ENCODE assay signal across 13 cellular contexts in the genomic region with DNA sequence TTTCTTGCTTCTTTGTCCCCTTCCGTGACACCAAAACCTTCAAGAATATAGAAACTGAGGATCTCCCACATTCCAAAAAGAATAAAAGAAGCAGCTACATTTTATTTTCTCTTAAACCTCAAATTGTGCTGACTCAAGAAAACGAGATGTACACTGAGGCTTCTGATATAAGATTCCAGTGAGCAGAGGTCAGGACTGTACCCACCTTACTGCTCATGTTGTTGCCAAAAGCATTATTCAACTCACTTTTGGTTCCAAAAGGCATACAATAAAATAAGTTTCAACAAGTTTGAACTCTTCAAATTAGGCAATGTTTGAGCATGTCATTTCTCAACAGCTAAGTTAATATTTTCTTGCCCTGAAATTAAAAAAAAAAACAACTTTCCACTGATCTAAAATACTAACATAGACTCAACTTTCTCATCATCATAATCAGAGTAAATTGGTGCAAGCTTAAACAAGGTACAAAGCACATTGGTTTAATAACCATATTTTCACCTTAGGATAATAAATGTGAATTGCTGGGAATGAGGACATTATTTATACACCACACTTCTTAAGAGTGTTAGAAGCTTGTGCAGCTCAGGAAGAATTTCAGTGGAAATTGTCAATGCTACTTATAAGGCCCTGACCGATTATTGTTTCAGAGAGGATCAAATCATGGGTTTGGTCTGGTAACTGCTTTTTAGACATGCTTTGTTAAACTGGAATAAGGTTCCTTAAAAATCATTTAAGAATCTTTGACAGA.
"Had no signal": no experiment of that assay in that cellular context is flagged by ENCODE, and none has a peak within 500 bp of the region (broad histone marks: within the 10 kb centered on the region; RNA-seq: fewer than 3 reads in every experiment).

No MANE protein-coding gene starts in this region.

- ATAC-seq: stimulated activated effector memory CD8-positive, alpha-beta T cell treated with anti-CD3 and anti-CD28 coated beads, Interleukin-12 subunit alpha, Interleukin-12 subunit beta, amount 100 ng/mL, for 72 hours; T-cell had no signal

- H3K27ac Mint-ChIP-seq: activated naive CD8-positive, alpha-beta T cell treated with anti-CD3 and anti-CD28 coated beads, Interleukin-2, amount 10 ng/mL, durations not matched to agents 7 days and 5 days; nephron progenitor cell; stimulated activated effector memory CD8-positive, alpha-beta T cell treated with anti-CD3 and anti-CD28 coated beads, Interleukin-12 subunit alpha, Interleukin-12 subunit beta, amount 100 ng/mL, for 72 hours; T-cell had no signal

- H3K27me3 Mint-ChIP-seq: activated naive CD8-positive, alpha-beta T cell treated with anti-CD3 and anti-CD28 coated beads, Interleukin-2, amount 10 ng/mL, durations not matched to agents 7 days and 5 days; T-cell had no signal

- H3K4me3 ChIP-seq: thoracic aorta had no signal

- H3K36me3 Mint-ChIP-seq: activated naive CD8-positive, alpha-beta T cell treated with anti-CD3 and anti-CD28 coated beads, Interleukin-2, amount 10 ng/mL, durations not matched to agents 7 days and 5 days; brain; stimulated activated effector memory CD8-positive, alpha-beta T cell treated with anti-CD3 and anti-CD28 coated beads, Interleukin-12 subunit alpha, Interleukin-12 subunit beta, amount 100 ng/mL, for 72 hours; T-cell had no signal

- H3K9me3 Mint-ChIP-seq: activated naive CD8-positive, alpha-beta T cell treated with anti-CD3 and anti-CD28 coated beads, Interleukin-2, amount 10 ng/mL, durations not matched to agents 7 days and 5 days had no signal

- H3K4me3 Mint-ChIP-seq: activated naive CD8-positive, alpha-beta T cell treated with anti-CD3 and anti-CD28 coated beads, Interleukin-2, amount 10 ng/mL, durations not matched to agents 7 days and 5 days; brain; nephron progenitor cell; stimulated activated effector memory CD8-positive, alpha-beta T cell treated with anti-CD3 and anti-CD28 coated beads, Interleukin-12 subunit alpha, Interleukin-12 subunit beta, amount 100 ng/mL, for 72 hours; T-cell had no signal

- H3K4me1 Mint-ChIP-seq: activated naive CD8-positive, alpha-beta T cell treated with anti-CD3 and anti-CD28 coated beads, Interleukin-2, amount 10 ng/mL, durations not matched to agents 7 days and 5 days; brain; nephron progenitor cell; stimulated activated effector memory CD8-positive, alpha-beta T cell treated with anti-CD3 and anti-CD28 coated beads, Interleukin-12 subunit alpha, Interleukin-12 subunit beta, amount 100 ng/mL, for 72 hours; T-cell had no signal

- H3K9me3 ChIP-seq: thoracic aorta had no signal

- H3K36me3 ChIP-seq: thoracic aorta had no signal

- H3K27ac ChIP-seq: thoracic aorta had no signal

- DNase-seq: activated CD4-positive, alpha-beta T cell treated with anti-CD3 and anti-CD28 coated beads, Interleukin-2, amount 50 U/mL, for 1 hour; activated CD8-positive, alpha-beta memory T cell treated with anti-CD3 and anti-CD28 coated beads for 24 hours; activated naive CD8-positive, alpha-beta T cell treated with anti-CD3 and anti-CD28 coated beads, Interleukin-2, amount 10 ng/mL, durations not matched to agents 7 days and 5 days; cortex of kidney; effector memory CD4-positive, alpha-beta T cell; kidney; nephron progenitor cell; stimulated activated CD4-positive, alpha-beta T cell treated with anti-CD3 and anti-CD28 coated beads, Interleukin-12 subunit alpha, Interleukin-12 subunit beta, amount 100 ng/mL, for 4 hours; T-cell; T-helper 9 cell had no signal
